In genomic region chr10:77020426-77021040, GRCh38 we compare ENCODE assay signal across 16 cellular contexts.
DNase-seq lines count a peak whose midpoint lies in the region; ATAC-seq, FAIRE-seq and TF ChIP-seq lines count a peak whose summit lies in the region.
"Had no signal": no experiment of that assay in that cellular context is flagged by ENCODE, and none has a peak within 500 bp of the region (broad histone marks: within the 10 kb centered on the region; RNA-seq: fewer than 3 reads in every experiment).

No MANE protein-coding gene starts in this region.

- TF ChIP-seq EP300 in HepG2 (IDR thresholded peaks at IDR 0.05; ENCODE audit: low read depth in 2 of 2, low read length in 2 of 2): no peak
- TF ChIP-seq EP300 in HepG2 (CRISPR knock-in tag; IDR thresholded peaks at IDR 0.05; ENCODE audit: borderline replicate concordance): no peak

- H3K9me3 ChIP-seq in liver (ENCODE audit: control insufficient read depth in 4 of 4, low read length in 3 of 4) (no peaks in the 10 kb centered on the region), HepG2 (ENCODE audit: low read length) (no peaks in the 10 kb centered on the region), gastrocnemius medialis (no peaks in the 10 kb centered on the region)

- no peak for FAIRE-seq in HepG2 (lab: Jason Lieb, UNC)
- FAIRE-seq: G401.6, GM12892 had no signal

- POLR2A ChIA-PET in HepG2 (lab: Yijun Ruan, JAX): no interaction called here

- no TSS peak for BruUV-seq in HepG2 (replicated peaks; lab: Mats Ljungman, UMichigan)

- no peaks in the 10 kb centered on the region for H3K79me2 ChIP-seq in HepG2 (ENCODE audit: insufficient read depth, low read length)

- H3K27ac ChIP-seq in liver (ENCODE audit: low read depth in 1 of 2, low read length in 2 of 2) (no peak overlapping the region), HepG2 (ENCODE audit: extremely low read length, insufficient read depth, low read length) (no peak overlapping the region), gastrocnemius medialis (no peak overlapping the region)

- no peak overlapping the region for H2AFZ ChIP-seq in HepG2 (ENCODE audit: low read length)

- no peak overlapping the region for H3K4me2 ChIP-seq in HepG2 (ENCODE audit: low read depth, low read length)

- intact Hi-C loops in HepG2 (cut with micrococcal nuclease; ENCODE audit: unreplicated experiment) (no loop called here), gastrocnemius medialis (cut with DNase I; ENCODE audit: low total_unique reads) (no loop called here)

- CTCF ChIA-PET in HepG2 (lab: Yijun Ruan, JAX; ENCODE audit: low intra/inter-chr PET ratio, low total read pairs): no interaction called here

- DNase-seq in HepG2 (ENCODE audit: low spot score): no peak
- no peak for DNase-seq in left lobe of liver (ENCODE audit: low spot score)
- DNase-seq in retinal pigment epithelial cell (ENCODE audit: low read depth): peak; percentile 54
- no peak for DNase-seq in DMS153 (lab: John Stamatoyannopoulos, UW)
- DNase-seq in gastrocnemius medialis: no peak
- DNase-seq: C1 segment of cervical spinal cord; Calu3; CD4-positive, alpha-beta memory T cell; COR-L47; DND-41; GOT3; H7; HCEC 1CT had no signal

- no peak for TF ChIP-seq RAD21 in liver (IDR thresholded peaks at IDR 0.05)
- no peak for TF ChIP-seq RAD21 in HepG2 (CRISPR knock-in tag; IDR thresholded peaks at IDR 0.05)

- TF ChIP-seq CTCF in liver (IDR thresholded peaks at IDR 0.05; ENCODE audit: low read depth, low read length, missing input control) (no peak), HepG2 (CRISPR knock-in tag; IDR thresholded peaks at IDR 0.05) (no peak), retinal pigment epithelial cell (conservative IDR thresholded peaks at IDR 0.05; ENCODE audit: low read depth, low read length) (no peak), gastrocnemius medialis (IDR thresholded peaks at IDR 0.05 in 4 of 5, conservative IDR thresholded peaks at IDR 0.05 in 1 of 5) (no peak)

- H3K27me3 ChIP-seq in liver (ENCODE audit: control insufficient read depth in 4 of 4, insufficient read depth in 4 of 4, low read length in 3 of 4): no peaks in the 10 kb centered on the region
- peaks cover 1 to 7% of the 10 kb centered on the region in 2 experiments; a peak in 2 of 5 replicates for H3K27me3 ChIP-seq in HepG2 (ENCODE audit: control insufficient read depth in 1 of 2, insufficient read depth in 2 of 2, low read length in 2 of 2)
- H3K27me3 ChIP-seq in gastrocnemius medialis: no peaks in the 10 kb centered on the region

- 81% methylated on average over 4 of the region's 4 CpGs for WGBS in liver
- WGBS in HepG2 (ENCODE audit: low lambda C conversion rate): 36% methylated on average over 4 of the region's 4 CpGs

- H3K9ac ChIP-seq in liver (ENCODE audit: low read depth in 1 of 2, low read length in 2 of 2): no peak overlapping the region
- no peak overlapping the region for H3K9ac ChIP-seq in HepG2 (ENCODE audit: insufficient read depth, low read depth, low read length)

- in situ Hi-C loops in HepG2 (cut with HindIII; ENCODE audit: extremely low pct_ligation_motif_present, low pct_unique_long_range_greater_than_20kb): no loop called here
- in situ Hi-C loops in gastrocnemius medialis (cut with MboI; ENCODE audit: low sequenced_read_pairs in 4 of 4): no loop called here

- H3K4me3 ChIP-seq in liver (ENCODE audit: low read depth in 1 of 3, low read length in 3 of 3): no peak overlapping the region
- H3K4me3 ChIP-seq in HepG2 (replicated peaks in 1 of 3; ENCODE audit: insufficient read depth in 1 of 3, low read depth in 2 of 3, low read length in 3 of 3): no peak overlapping the region
- no peak overlapping the region for H3K4me3 ChIP-seq in retinal pigment epithelial cell (ENCODE audit: low read length)
- no peak overlapping the region for H3K4me3 ChIP-seq in gastrocnemius medialis

- H3K4me1 ChIP-seq in liver (ENCODE audit: control insufficient read depth in 4 of 4, insufficient read depth in 4 of 4, low read length in 3 of 4) (peaks cover 0 to 21% (median 18%) of the 10 kb centered on the region in 4 donors), HepG2 (ENCODE audit: insufficient read depth, low read length) (no peaks in the 10 kb centered on the region), gastrocnemius medialis (peaks cover 0 to 3% of the 10 kb centered on the region in 2 donors)

- ATAC-seq in HepG2: no peak
- peak; percentile 58 for ATAC-seq in left lobe of liver
- no peak for ATAC-seq in gastrocnemius medialis

- no peaks in the 10 kb centered on the region for H3K36me3 ChIP-seq in liver (ENCODE audit: control insufficient read depth in 4 of 4, insufficient read depth in 3 of 4, low read depth in 1 of 4, low read length in 3 of 4)
- H3K36me3 ChIP-seq in HepG2 (replicated peaks in 1 of 2; ENCODE audit: control insufficient read depth in 1 of 2, insufficient read depth in 2 of 2, low read length in 2 of 2): no peaks in the 10 kb centered on the region
- no peaks in the 10 kb centered on the region for H3K36me3 ChIP-seq in gastrocnemius medialis

- H4K20me1 ChIP-seq in HepG2 (ENCODE audit: insufficient read depth, low read length): no peaks in the 10 kb centered on the region

- TF ChIP-seq POLR2A in HepG2 (IDR thresholded peaks at IDR 0.05; ENCODE audit: insufficient read depth in 1 of 2, low read depth in 2 of 2, low read length in 2 of 2) (no peak), gastrocnemius medialis (IDR thresholded peaks at IDR 0.05) (no peak)

TF ChIP-seq in liver, 16 proteins besides CTCF, POLR2A, EP300 and RAD21:
- TF ChIP-seq GABPA (IDR thresholded peaks at IDR 0.05 in 1 of 2, conservative IDR thresholded peaks at IDR 0.05 in 1 of 2) (no peak), HNF4A (conservative IDR thresholded peaks at IDR 0.05) (peak; percentile 58 to 81), FOXA2 (IDR thresholded peaks at IDR 0.05) (no peak), JUND (IDR thresholded peaks at IDR 0.05) (no peak), SP1 (IDR thresholded peaks at IDR 0.05) (peak; percentile 42), ATF3 (IDR thresholded peaks at IDR 0.05) (no peak), EGR1 (IDR thresholded peaks at IDR 0.05; ENCODE audit: low read depth in 2 of 2) (no peak)
- TF ChIP-seq, protein P1, sequence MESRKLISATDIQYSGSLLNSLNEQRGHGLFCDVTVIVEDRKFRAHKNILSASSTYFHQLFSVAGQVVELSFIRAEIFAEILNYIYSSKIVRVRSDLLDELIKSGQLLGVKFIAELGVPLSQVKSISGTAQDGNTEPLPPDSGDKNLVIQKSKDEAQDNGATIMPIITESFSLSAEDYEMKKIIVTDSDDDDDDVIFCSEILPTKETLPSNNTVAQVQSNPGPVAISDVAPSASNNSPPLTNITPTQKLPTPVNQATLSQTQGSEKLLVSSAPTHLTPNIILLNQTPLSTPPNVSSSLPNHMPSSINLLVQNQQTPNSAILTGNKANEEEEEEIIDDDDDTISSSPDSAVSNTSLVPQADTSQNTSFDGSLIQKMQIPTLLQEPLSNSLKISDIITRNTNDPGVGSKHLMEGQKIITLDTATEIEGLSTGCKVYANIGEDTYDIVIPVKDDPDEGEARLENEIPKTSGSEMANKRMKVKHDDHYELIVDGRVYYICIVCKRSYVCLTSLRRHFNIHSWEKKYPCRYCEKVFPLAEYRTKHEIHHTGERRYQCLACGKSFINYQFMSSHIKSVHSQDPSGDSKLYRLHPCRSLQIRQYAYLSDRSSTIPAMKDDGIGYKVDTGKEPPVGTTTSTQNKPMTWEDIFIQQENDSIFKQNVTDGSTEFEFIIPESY (IDR thresholded peaks at IDR 0.05): no peak

TF ChIP-seq in HepG2, 621 proteins besides CTCF, POLR2A, EP300 and RAD21 (continues in another document):
- no peak for TF ChIP-seq NFATC3 (CRISPR knock-in tag; IDR thresholded peaks at IDR 0.05)
- no peak for TF ChIP-seq PCBP2 (optimal IDR thresholded peaks at IDR 0.05; ENCODE audit: low read depth, low read length, poor library complexity, severe bottlenecking)
- TF ChIP-seq MTA1 (CRISPR knock-in tag; IDR thresholded peaks at IDR 0.05; ENCODE audit: borderline replicate concordance): no peak
- TF ChIP-seq CAMTA2 (CRISPR knock-in tag; IDR thresholded peaks at IDR 0.05; ENCODE audit: borderline replicate concordance): no peak
- no peak for TF ChIP-seq FOXC1 (CRISPR knock-in tag; IDR thresholded peaks at IDR 0.05; ENCODE audit: borderline replicate concordance)
- no peak for TF ChIP-seq CSRNP1 (CRISPR knock-in tag; IDR thresholded peaks at IDR 0.05)
- TF ChIP-seq, protein P2, sequence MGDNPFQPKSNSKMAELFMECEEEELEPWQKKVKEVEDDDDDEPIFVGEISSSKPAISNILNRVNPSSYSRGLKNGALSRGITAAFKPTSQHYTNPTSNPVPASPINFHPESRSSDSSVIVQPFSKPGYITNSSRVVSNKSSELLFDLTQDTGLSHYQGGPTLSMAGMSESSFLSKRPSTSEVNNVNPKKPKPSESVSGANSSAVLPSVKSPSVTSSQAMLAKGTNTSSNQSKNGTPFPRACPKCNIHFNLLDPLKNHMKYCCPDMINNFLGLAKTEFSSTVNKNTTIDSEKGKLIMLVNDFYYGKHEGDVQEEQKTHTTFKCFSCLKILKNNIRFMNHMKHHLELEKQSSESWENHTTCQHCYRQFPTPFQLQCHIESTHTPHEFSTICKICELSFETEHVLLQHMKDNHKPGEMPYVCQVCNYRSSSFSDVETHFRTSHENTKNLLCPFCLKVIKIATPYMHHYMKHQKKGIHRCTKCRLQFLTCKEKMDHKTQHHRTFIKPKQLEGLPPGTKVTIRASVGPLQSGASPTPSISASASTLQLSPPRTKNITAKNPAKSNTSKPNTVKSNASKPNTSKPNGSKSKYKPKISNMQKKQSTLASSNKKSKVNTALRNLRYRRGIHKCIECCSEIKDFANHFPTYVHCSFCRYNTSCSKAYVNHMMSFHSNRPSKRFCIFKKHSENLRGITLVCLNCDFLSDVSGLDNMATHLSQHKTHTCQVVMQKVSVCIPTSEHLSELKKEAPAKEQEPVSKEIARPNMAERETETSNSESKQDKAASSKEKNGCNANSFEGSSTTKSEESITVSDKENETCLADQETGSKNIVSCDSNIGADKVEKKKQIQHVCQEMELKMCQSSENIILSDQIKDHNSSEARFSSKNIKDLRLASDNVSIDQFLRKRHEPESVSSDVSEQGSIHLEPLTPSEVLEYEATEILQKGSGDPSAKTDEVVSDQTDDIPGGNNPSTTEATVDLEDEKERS (CRISPR knock-in tag; IDR thresholded peaks at IDR 0.05): no peak
- no peak for TF ChIP-seq MATR3 (CRISPR knock-in tag; IDR thresholded peaks at IDR 0.05)
